Comparison of ENCODE assay signal across 9 cellular contexts in genomic region chr10:72292223-72292691, GRCh38. TPM values are rescaled to one million over a fixed set of nuclear protein-coding genes. Genes with fewer than 3 reads are reported as not detected.
DNase-seq lines count a peak whose midpoint lies in the region; ATAC-seq and TF ChIP-seq lines count a peak whose summit lies in the region.
"Had no signal": no experiment of that assay in that cellular context is flagged by ENCODE, and none has a peak within 500 bp of the region (broad histone marks: within the 10 kb centered on the region; RNA-seq: fewer than 3 reads in every experiment).

No MANE protein-coding gene starts in this region.

- no peak overlapping the region for H2AK5ac ChIP-seq in H9 (ENCODE audit: insufficient read length, low read length)

- peak; percentile 87 for ATAC-seq in left colon

- H3K4ac ChIP-seq in H9 (ENCODE audit: low read depth, low read length), result no peak overlapping the region

- peak overlapping the region; percentile 100 for H3K27ac Mint-ChIP-seq in activated T-cell treated with anti-CD3 and anti-CD28 coated beads, Interleukin-2, amount 50 U/mL, for 24 hours
- peak overlapping the region in 1 of 3 experiments; percentile 50; a peak in 3 of 7 replicates for H3K27ac Mint-ChIP-seq in H9

- no peak overlapping the region for H3K23ac ChIP-seq in H9 (ENCODE audit: insufficient read length, low read depth, low read length)

- H3K79me1 ChIP-seq in H9 (ENCODE audit: insufficient read depth, low read depth, low read length, poor library complexity, severe bottlenecking), result no peaks in the 10 kb centered on the region

- no peaks in the 10 kb centered on the region for H3K27me3 Mint-ChIP-seq in activated T-cell treated with anti-CD3 and anti-CD28 coated beads, Interleukin-2, amount 50 U/mL, for 24 hours
- peaks cover 2% of the 10 kb centered on the region; the same call in 1 of the 2 replicates for H3K27me3 Mint-ChIP-seq in H9 (ENCODE audit: low read depth)

- H4K5ac ChIP-seq in H9 (ENCODE audit: insufficient read length, low read depth, low read length), result no peak overlapping the region

- no peak overlapping the region for H2AFZ ChIP-seq in H9 (ENCODE audit: low read length)

- DNase-seq in activated naive CD4-positive, alpha-beta T cell treated with Interleukin-2 at 50 U/mL for 16 hours, result peak; percentile 68
- no peak for DNase-seq in activated naive CD4-positive, alpha-beta T cell (lab: John Stamatoyannopoulos, UW)
- DNase-seq in activated T-cell treated with anti-CD3 and anti-CD28 coated beads, Interleukin-2, amount 50 U/mL, for 24 hours, result peak; percentile 77
- DNase-seq in left colon (peak; percentile 44 to 71), transverse colon (peak; percentile 61), NCI-H2107 treated with DMSO at 0.1 percent for 48 hours (lab: John Stamatoyannopoulos, UW; ENCODE audit: unreplicated experiment) (no peak), DMS 273 (lab: John Stamatoyannopoulos, UW; ENCODE audit: unreplicated experiment) (no peak), H9 (no peak)
- DNase-seq: NCI-H2029 had no signal

- H2BK5ac ChIP-seq in H9 (ENCODE audit: insufficient read length, low read length), result no peak overlapping the region

- H3K27ac ChIP-seq in transverse colon, result no peak overlapping the region
- no peak overlapping the region for H3K27ac ChIP-seq in H9 (ENCODE audit: insufficient read length, low read depth, low read length)

- H2BK20ac ChIP-seq in H9 (ENCODE audit: low read depth, low read length, poor library complexity, severe bottlenecking), result no peak overlapping the region

- H3K4me2 ChIP-seq in H9 (ENCODE audit: insufficient read depth, insufficient read length, low read length), result no peak overlapping the region

- H3K79me2 ChIP-seq in H9 (ENCODE audit: insufficient read depth, low read length), result no peaks in the 10 kb centered on the region

- no peak overlapping the region for H3K9ac ChIP-seq in H9 (ENCODE audit: extremely low read depth, insufficient read length, low read length)

- H3K4me3 Mint-ChIP-seq in activated T-cell treated with anti-CD3 and anti-CD28 coated beads, Interleukin-2, amount 50 U/mL, for 24 hours, result peak overlapping the region; percentile 41
- H3K4me3 Mint-ChIP-seq in H9, result no peak overlapping the region

- H3K9me3 ChIP-seq in transverse colon (no peaks in the 10 kb centered on the region), H9 (ENCODE audit: control insufficient read depth, low read depth, low read length) (no peaks in the 10 kb centered on the region)

- no peak overlapping the region for H3K18ac ChIP-seq in H9 (ENCODE audit: insufficient read length, low read depth, low read length)

- no peak for TF ChIP-seq EP300 in transverse colon (IDR thresholded peaks at IDR 0.05; ENCODE audit: low read depth)

- intact Hi-C loops in left colon (cut with DNase I, micrococcal nuclease) (no loop called here), transverse colon (cut with DNase I; ENCODE audit: low total_unique reads) (no loop called here)

- no peak overlapping the region for H3T11ph ChIP-seq in H9 (ENCODE audit: low read length)

- H3K9me3 Mint-ChIP-seq in activated T-cell treated with anti-CD3 and anti-CD28 coated beads, Interleukin-2, amount 50 U/mL, for 24 hours, result no peaks in the 10 kb centered on the region
- 0 out of 5 replicates have a peak, but pooled peaks cover 0 to 2% of the 10 kb centered on the region in 2 experiments for H3K9me3 Mint-ChIP-seq in H9

- no peak overlapping the region for H3K56ac ChIP-seq in H9 (ENCODE audit: insufficient read length, low read depth, low read length)

- H3K4me3 ChIP-seq in transverse colon, result no peak overlapping the region

- peaks cover 3% of the 10 kb centered on the region for H3K23me2 ChIP-seq in H9 (ENCODE audit: insufficient read length, low read depth, low read length, poor library complexity, severe bottlenecking)

- no peak for TF ChIP-seq CTCF in transverse colon (IDR thresholded peaks at IDR 0.05)
- TF ChIP-seq CTCF in H9 (conservative IDR thresholded peaks at IDR 0.05), result no peak

- H3K4me1 Mint-ChIP-seq in activated T-cell treated with anti-CD3 and anti-CD28 coated beads, Interleukin-2, amount 50 U/mL, for 24 hours (ENCODE audit: low read depth), result peaks cover 63% of the 10 kb centered on the region
- peaks cover 11 to 19% of the 10 kb centered on the region in 2 experiments for H3K4me1 Mint-ChIP-seq in H9

- H3K27me3 ChIP-seq in transverse colon (no peaks in the 10 kb centered on the region), H9 (ENCODE audit: insufficient read depth, low read length) (no peaks in the 10 kb centered on the region)

- no peak overlapping the region for H2BK120ac ChIP-seq in H9 (ENCODE audit: low read depth, low read length, poor library complexity, severe bottlenecking)

- H4K8ac ChIP-seq in H9 (replicated peaks; ENCODE audit: insufficient read length, low read depth, low read length), result no peak overlapping the region

- no peak for TF ChIP-seq POLR2A in transverse colon (IDR thresholded peaks at IDR 0.05)

- peaks cover 7% of the 10 kb centered on the region for H3K36me3 Mint-ChIP-seq in activated T-cell treated with anti-CD3 and anti-CD28 coated beads, Interleukin-2, amount 50 U/mL, for 24 hours (ENCODE audit: low read depth)
- H3K36me3 Mint-ChIP-seq in H9 (ENCODE audit: insufficient read depth in 1 of 3, low read depth in 3 of 3), result no peaks in the 10 kb centered on the region; a peak in 1 of 7 replicates

- H2BK12ac ChIP-seq in H9 (ENCODE audit: insufficient read length, low read depth, low read length), result no peak overlapping the region

- no peak overlapping the region for H3K14ac ChIP-seq in H9 (ENCODE audit: insufficient read depth, low read length)

- no peak overlapping the region for H2BK15ac ChIP-seq in H9 (ENCODE audit: low read depth, low read length)

- 46% methylated on average over 6 of the region's 6 CpGs; no CpG with 5 or more reads in 1 of the 2 donors for WGBS in transverse colon (ENCODE audit: low coverage in 1 of 2), 2 donors
- no CpG with 5 or more reads among the region's 6 CpGs for WGBS in H9 (ENCODE audit: extremely low coverage, insufficient read length, low lambda C conversion rate)

- H3K4me1 ChIP-seq in transverse colon (peaks cover 4 to 18% (median 7%) of the 10 kb centered on the region in 4 donors), H9 (ENCODE audit: insufficient read depth, low read length) (peaks cover 2% of the 10 kb centered on the region; the same call in 1 of the 2 replicates)

- H4K91ac ChIP-seq in H9 (ENCODE audit: insufficient read length, low read depth, low read length), result no peak overlapping the region

- H4K20me1 ChIP-seq in H9 (ENCODE audit: control insufficient read depth, insufficient read depth, insufficient read length), result no peaks in the 10 kb centered on the region

- H3K36me3 ChIP-seq in transverse colon, result no peaks in the 10 kb centered on the region

- in situ Hi-C loops in transverse colon (cut with MboI; ENCODE audit: low pct_ligation_motif_present in 1 of 4, low pct_unique_long_range_greater_than_20kb in 1 of 4, low sequenced_read_pairs in 3 of 4), result no loop called here

RNA-seq across cellular contexts. Expression of gene DDIT4, which starts 18.5 kb away (rescaled TPM):
- 100 to 1,000 TPM in 1 of 2 donors, 10 to 100 TPM in 1; 60.1 to 210 TPM for total RNA-seq in left colon
- total RNA-seq in transverse colon, result 100 to 1,000 TPM in 3 of 4 donors, 10 to 100 TPM in 1; 64.5 to 356 (median 150) TPM
- 82.9 and 84.0 TPM in 2 replicates for total RNA-seq in H9 (2021)

Comparison
In these comparisons a context has a peak if more than half of its experiments do, and no peak if none do; other contexts are left out.
1. DNase-seq: peak in activated naive CD4-positive, alpha-beta T cell treated with Interleukin-2 at 50 U/mL for 16 hours (single experiment), activated T-cell treated with anti-CD3 and anti-CD28 coated beads, Interleukin-2, amount 50 U/mL, for 24 hours (single experiment), left colon (2 of 2) and transverse colon (single experiment); none in activated naive CD4-positive, alpha-beta T cell (0 of 4), NCI-H2107 treated with DMSO at 0.1 percent for 48 hours (single experiment), DMS 273 (single experiment) and H9 (single experiment).